Comparison of ENCODE assay signal across 20 cellular contexts in genomic region chr9:13295556-13295955, GRCh38. TPM values are rescaled to one million over a fixed set of nuclear protein-coding genes. Genes with fewer than 3 reads are reported as not detected.
DNase-seq lines count a peak whose midpoint lies in the region; ATAC-seq, FAIRE-seq and TF ChIP-seq lines count a peak whose summit lies in the region.
"Had no signal": no experiment of that assay in that cellular context is flagged by ENCODE, and none has a peak within 500 bp of the region (broad histone marks: within the 10 kb centered on the region; RNA-seq: fewer than 3 reads in every experiment).

No MANE protein-coding gene starts in this region.

- H2BK5ac ChIP-seq in mesendoderm (ENCODE audit: low read length) = no peak overlapping the region

- H4K8ac ChIP-seq in mesendoderm (ENCODE audit: low read depth, low read length) = no peak overlapping the region

- no peak overlapping the region for H2BK120ac ChIP-seq in mesendoderm (ENCODE audit: low read depth, low read length)

- H3K27me3 ChIP-seq in mesendoderm (ENCODE audit: insufficient read depth, low read length, poor library complexity) = no peaks in the 10 kb centered on the region
- no peaks in the 10 kb centered on the region for H3K27me3 ChIP-seq in ascending aorta
- H3K27me3 ChIP-seq in brain microvascular endothelial cell (replicated peaks) = no peaks in the 10 kb centered on the region
- H3K27me3 ChIP-seq: Peyer's patch had no signal

- no peak overlapping the region for H3K4ac ChIP-seq in mesendoderm (ENCODE audit: low read depth, low read length)

- ATAC-seq in HG03469 (IDR thresholded peaks at IDR 0.05; ENCODE audit: unreplicated experiment) = no peak

- H3K4me1 ChIP-seq in mesendoderm (ENCODE audit: control insufficient read depth, low read depth, low read length) (no peaks in the 10 kb centered on the region), ascending aorta (no peaks in the 10 kb centered on the region)
- H3K4me1 ChIP-seq: Peyer's patch had no signal

- no CpG with 5 or more reads among the region's 1 CpG for WGBS in mesendoderm (ENCODE audit: extremely low coverage, insufficient coverage, low lambda C conversion rate)

- no peak overlapping the region for H3K4me2 ChIP-seq in mesendoderm (ENCODE audit: low read length)

- no peak overlapping the region for H2AK5ac ChIP-seq in mesendoderm (ENCODE audit: low read length)

- H3K36me3 ChIP-seq in mesendoderm (ENCODE audit: control insufficient read depth, insufficient read depth, low read length) = no peaks in the 10 kb centered on the region
- no peaks in the 10 kb centered on the region for H3K36me3 ChIP-seq in ascending aorta
- no peaks in the 10 kb centered on the region for H3K36me3 ChIP-seq in brain microvascular endothelial cell (replicated peaks)
- H3K36me3 ChIP-seq: Peyer's patch had no signal

- no peak overlapping the region for H3K23ac ChIP-seq in mesendoderm (ENCODE audit: low read length)

- H3K4me3 ChIP-seq in epithelial cell of proximal tubule (ENCODE audit: low read depth, low read length) (no peak overlapping the region), mesendoderm (ENCODE audit: low read length) (no peak overlapping the region), ascending aorta (no peak overlapping the region), brain microvascular endothelial cell (ENCODE audit: low read depth, low read length) (no peak overlapping the region)
- H3K4me3 ChIP-seq: Peyer's patch had no signal

- intact Hi-C loops in ascending aorta (cut with DNase I) = no loop called here

- FAIRE-seq in D721Med (lab: Jason Lieb, UNC) = peak; percentile 25
- FAIRE-seq: GM19239 had no signal

- H3K56ac ChIP-seq in mesendoderm (ENCODE audit: low read length) = no peak overlapping the region

- no peak overlapping the region for H2BK15ac ChIP-seq in mesendoderm (replicated peaks; ENCODE audit: low read depth)

- no peak overlapping the region for H3K9ac ChIP-seq in mesendoderm (ENCODE audit: low read length)

- no peak overlapping the region for H4K5ac ChIP-seq in mesendoderm (ENCODE audit: low read length)

- H3K79me1 ChIP-seq in mesendoderm (ENCODE audit: low read length) = no peaks in the 10 kb centered on the region

- no peak overlapping the region for H3K18ac ChIP-seq in mesendoderm (ENCODE audit: low read length)

- TF ChIP-seq CTCF in D721Med (IDR thresholded peaks at IDR 0.05; ENCODE audit: insufficient read depth, missing control alignments) = no peak
- no peak for TF ChIP-seq CTCF in epithelial cell of proximal tubule (conservative IDR thresholded peaks at IDR 0.05; ENCODE audit: low read depth, low read length)
- TF ChIP-seq CTCF in ascending aorta (IDR thresholded peaks at IDR 0.05) = no peak
- no peak for TF ChIP-seq CTCF in brain microvascular endothelial cell (IDR thresholded peaks at IDR 0.05; ENCODE audit: low read depth, low read length, missing control alignments)

- H3K79me2 ChIP-seq in mesendoderm (ENCODE audit: control insufficient read depth, insufficient read depth, low read length) = no peaks in the 10 kb centered on the region

- no peak for DNase-seq in D721Med (ENCODE audit: insufficient read length, low spot score)
- DNase-seq in M059J (ENCODE audit: low read depth) = peak; percentile 34
- DNase-seq in epithelial cell of proximal tubule (ENCODE audit: low read depth) = peak; percentile 79
- DNase-seq in mesendoderm = peak; percentile 25
- DNase-seq in NOMO-1 treated with DMSO at 0.1 percent for 48 hours (lab: John Stamatoyannopoulos, UW; ENCODE audit: unreplicated experiment) = no peak
- DNase-seq in ascending aorta (ENCODE audit: low spot score in 2 of 2) = no peak
- DNase-seq in brain microvascular endothelial cell = no peak
- DNase-seq: DMS53, H7, Kasumi-1, MV-4-11, NCI-H1417 treated with DMSO at 0.1 percent for 48 hours, NCI-H1930, NCI-H2171, NCI-H774, Peyer's patch, SHP77 had no signal

- H3K9me3 ChIP-seq in ascending aorta = no peaks in the 10 kb centered on the region

- in situ Hi-C loops in brain microvascular endothelial cell (cut with HindIII; ENCODE audit: low pct_ligation_motif_present, low sequenced_read_pairs) = no loop called here

- H3K27ac ChIP-seq in mesendoderm (ENCODE audit: low read depth, low read length) (no peak overlapping the region), ascending aorta (no peak overlapping the region), brain microvascular endothelial cell (no peak overlapping the region)
- H3K27ac ChIP-seq: C4-2B, Peyer's patch had no signal

RNA-seq across cellular contexts. Expression of gene MPDZ, which starts 16.1 kb away (rescaled TPM):
- total RNA-seq in M059J (2014; rRNA removed; shearing (Covaris generic)) = 9.5 and 17.2 TPM in 2 replicates
- 14.0 and 18.4 TPM in 2 replicates for total RNA-seq in epithelial cell of proximal tubule
- polyA plus RNA-seq in mesendoderm (2013, experiment 1 of 2) = 15.9 TPM
- 15.4 TPM for polyA plus RNA-seq in mesendoderm (2013, experiment 2 of 2)
- total RNA-seq in ascending aorta = 46.2 TPM

Comparison
In these comparisons a context has a peak if more than half of its experiments do, and no peak if none do; other contexts are left out.
1. DNase-seq: peak in M059J (single experiment), epithelial cell of proximal tubule (single experiment) and mesendoderm (single experiment); none in D721Med (single experiment), NOMO-1 treated with DMSO at 0.1 percent for 48 hours (single experiment), ascending aorta (0 of 2) and brain microvascular endothelial cell (single experiment).